32 cellular contexts compared by ENCODE assay signal in genomic region chr19:29655648-29656335, GRCh38.
"Had no signal": no experiment of that assay in that cellular context is flagged by ENCODE, and none has a peak within 500 bp of the region (broad histone marks: within the 10 kb centered on the region; RNA-seq: fewer than 3 reads in every experiment).

No MANE protein-coding gene starts in this region.

- H3K4me1 Mint-ChIP-seq: stimulated activated memory B cell treated with anti-CD40 and anti-IgM and Interleukin-4, amounts not matched to agents 10 μg/mL and 1 μg/mL and 100 μg/mL, for 72 hours had no signal

- H3K4me3 Mint-ChIP-seq: nephron progenitor cell; stimulated activated memory B cell treated with anti-CD40 and anti-IgM and Interleukin-4, amounts not matched to agents 10 μg/mL and 1 μg/mL and 100 μg/mL, for 72 hours; T-helper 1 cell treated with Interleukin-12 subunit alpha and Interleukin-12 subunit beta and Interleukin-4 antibody, amounts not matched to agents 30 μg/mL and 1 μg/mL, for 36 hours had no signal

- H3K27me3 ChIP-seq: body of pancreas, colonic mucosa, gastrocnemius medialis, ovary, suprapubic skin had no signal

- H3K36me3 ChIP-seq: adrenal gland, colonic mucosa, gastrocnemius medialis, left lung, lower lobe of right lung, ovary, prostate gland, suprapubic skin, tibial artery, WERI-Rb-1 had no signal

- H3K4me1 ChIP-seq: adrenal gland, body of pancreas, colonic mucosa, gastrocnemius medialis, left lung, lower lobe of right lung, prostate gland, tibial artery had no signal

- H3K4me3 ChIP-seq: adrenal gland, body of pancreas, colonic mucosa, gastrocnemius medialis, left lung, lower lobe of right lung, ovary, prostate gland, suprapubic skin, tibial artery had no signal

- ATAC-seq: activated CD4-positive, CD25-positive, alpha-beta regulatory T cell treated with anti-CD3 and anti-CD28 coated beads, Interleukin-2, amount 50 U/mL, for 24 hours; activated naive CD4-positive, alpha-beta T cell treated with anti-CD3 and anti-CD28 coated beads, Interleukin-2, amount 50 U/mL, for 72 hours; body of pancreas; gastrocnemius medialis; left lung; lower lobe of right lung; sciatic nerve; stimulated activated memory B cell treated with anti-CD40 and anti-IgM and Interleukin-4, amounts not matched to agents 10 μg/mL and 1 μg/mL and 100 μg/mL, for 72 hours had no signal

- DNase-seq: activated CD4-positive, alpha-beta T cell treated with anti-CD3 and anti-CD28 coated beads for 48 hours; activated CD4-positive, alpha-beta T cell treated with anti-CD3 and anti-CD28 coated beads, Interleukin-2, amount 50 U/mL, for 48 hours; activated CD8-positive, alpha-beta memory T cell treated with anti-CD3 and anti-CD28 coated beads for 24 hours; activated naive CD4-positive, alpha-beta T cell; activated T-cell treated with anti-CD3 and anti-CD28 coated beads, Interleukin-2, amount 50 U/mL, for 1 hour; adrenal gland; aorta; body of pancreas; cerebellar nuclear complex; colonic mucosa; effector memory CD4-positive, alpha-beta T cell; erythroblast; gastrocnemius medialis; glutamatergic neuron; left lung; lower lobe of right lung; mesendoderm; nephron progenitor cell; ovary; retina; small intestine; stimulated activated CD4-positive, alpha-beta T cell treated with anti-CD3 and anti-CD28 coated beads, Interleukin-4, amount 100 ng/mL, for 24 hours; T1000; WERI-Rb-1 had no signal

- H3K27ac Mint-ChIP-seq: activated naive CD4-positive, alpha-beta T cell treated with anti-CD3 and anti-CD28 coated beads, Interleukin-2, amount 50 U/mL, for 72 hours; nephron progenitor cell; stimulated activated memory B cell treated with anti-CD40 and anti-IgM and Interleukin-4, amounts not matched to agents 10 μg/mL and 1 μg/mL and 100 μg/mL, for 72 hours; T-helper 1 cell treated with Interleukin-12 subunit alpha and Interleukin-12 subunit beta and Interleukin-4 antibody, amounts not matched to agents 30 μg/mL and 1 μg/mL, for 36 hours had no signal

- H3K9me3 ChIP-seq: body of pancreas, colonic mucosa, lower lobe of right lung, ovary, prostate gland, suprapubic skin had no signal

- H3K27ac ChIP-seq: adrenal gland, body of pancreas, colonic mucosa, gastrocnemius medialis, left lung, lower lobe of right lung, ovary, prostate gland, suprapubic skin, tibial artery, WERI-Rb-1 had no signal

- H3K9me3 Mint-ChIP-seq: stimulated activated memory B cell treated with anti-CD40 and anti-IgM and Interleukin-4, amounts not matched to agents 10 μg/mL and 1 μg/mL and 100 μg/mL, for 72 hours had no signal

- H3K36me3 Mint-ChIP-seq: activated naive CD4-positive, alpha-beta T cell treated with anti-CD3 and anti-CD28 coated beads, Interleukin-2, amount 50 U/mL, for 72 hours; stimulated activated memory B cell treated with anti-CD40 and anti-IgM and Interleukin-4, amounts not matched to agents 10 μg/mL and 1 μg/mL and 100 μg/mL, for 72 hours had no signal
